22 cellular contexts compared by ENCODE assay signal in genomic region chr9:126331964-126332748, GRCh38. TPM values are rescaled to one million over a fixed set of nuclear protein-coding genes. Genes with fewer than 3 reads are reported as not detected.
A peak's percentile ranks its signal among the peaks of the same experiment; 100 is the strongest.
DNase-seq lines count a peak whose midpoint lies in the region; ATAC-seq and TF ChIP-seq lines count a peak whose summit lies in the region.
"Had no signal": no experiment of that assay in that cellular context is flagged by ENCODE, and none has a peak within 500 bp of the region (broad histone marks: within the 10 kb centered on the region; RNA-seq: fewer than 3 reads in every experiment).

No MANE protein-coding gene starts in this region.

- no peak overlapping the region for H3K4me3 Mint-ChIP-seq in T-cell
- H3K4me3 Mint-ChIP-seq: activated naive CD4-positive, alpha-beta T cell treated with anti-CD3 and anti-CD28 coated beads, Interleukin-2, amount 10 ng/mL, durations not matched to agents 7 days and 5 days; B cell; nephron; stimulated activated naive B cell treated with anti-CD40 and anti-IgM and Interleukin-4, amounts not matched to agents 10 μg/mL and 1 μg/mL and 100 μg/mL, for 72 hours had no signal

- H3K27ac Mint-ChIP-seq in T-cell = peak overlapping the region; percentile 8 to 32
- H3K27ac Mint-ChIP-seq: activated naive CD4-positive, alpha-beta T cell treated with anti-CD3 and anti-CD28 coated beads, Interleukin-2, amount 10 ng/mL, durations not matched to agents 7 days and 5 days; B cell; nephron; stimulated activated naive B cell treated with anti-CD40 and anti-IgM and Interleukin-4, amounts not matched to agents 10 μg/mL and 1 μg/mL and 100 μg/mL, for 72 hours had no signal

- no peak overlapping the region for H2AFZ ChIP-seq in SK-N-SH (ENCODE audit: low read depth)

- H3K27me3 Mint-ChIP-seq in T-cell = peaks cover 0 to 3% of the 10 kb centered on the region in 2 donors

- no peak for ATAC-seq in SK-N-SH treated with all-trans-retinoic acid at 6 μM for 48 hours
- ATAC-seq in T-cell (replicated peaks in 1 of 4) = no peak
- ATAC-seq in GM18511 (IDR thresholded peaks at IDR 0.05; ENCODE audit: unreplicated experiment) = no peak
- ATAC-seq: stimulated activated naive B cell treated with anti-CD40 and anti-IgM and Interleukin-4, amounts not matched to agents 10 μg/mL and 1 μg/mL and 100 μg/mL, for 72 hours had no signal

- H3K9me3 Mint-ChIP-seq in T-cell = no peaks in the 10 kb centered on the region
- H3K9me3 Mint-ChIP-seq: activated naive CD4-positive, alpha-beta T cell treated with anti-CD3 and anti-CD28 coated beads, Interleukin-2, amount 10 ng/mL, durations not matched to agents 7 days and 5 days; nephron; stimulated activated naive B cell treated with anti-CD40 and anti-IgM and Interleukin-4, amounts not matched to agents 10 μg/mL and 1 μg/mL and 100 μg/mL, for 72 hours had no signal

- H3K36me3 Mint-ChIP-seq in T-cell = no peaks in the 10 kb centered on the region
- H3K36me3 Mint-ChIP-seq: activated naive CD4-positive, alpha-beta T cell treated with anti-CD3 and anti-CD28 coated beads, Interleukin-2, amount 10 ng/mL, durations not matched to agents 7 days and 5 days had no signal

- H3K36me3 ChIP-seq in SK-N-SH (replicated peaks in 1 of 2; ENCODE audit: control insufficient read depth in 1 of 2, insufficient read depth in 2 of 2, low read length in 1 of 2) (no peaks in the 10 kb centered on the region), skeletal muscle tissue (ENCODE audit: control insufficient read depth in 3 of 3, insufficient read depth in 3 of 3, low read length in 3 of 3) (no peaks in the 10 kb centered on the region)
- H3K36me3 ChIP-seq: transverse colon had no signal

- POLR2A ChIA-PET in SK-N-SH (lab: Yijun Ruan, JAX) (no interaction called here), T-cell (lab: Charles Lee) (no interaction called here)

- TF ChIP-seq CTCF in SK-N-SH (IDR thresholded peaks at IDR 0.05) (no peak), dorsolateral prefrontal cortex (IDR thresholded peaks at IDR 0.05 in 54 of 56, conservative IDR thresholded peaks at IDR 0.05 in 2 of 56; ENCODE audit: low read depth in 1 of 56, partially characterized antibody in 56 of 56) (no peak)

- H3K9me3 ChIP-seq in SK-N-SH (no peaks in the 10 kb centered on the region), skeletal muscle tissue (ENCODE audit: control insufficient read depth in 3 of 3, low read length in 3 of 3) (no peaks in the 10 kb centered on the region)
- H3K9me3 ChIP-seq: transverse colon had no signal

- no peak overlapping the region for H3K9ac ChIP-seq in SK-N-SH
- peak overlapping the region in 2 of 3 donors; percentile 36 to 58 for H3K9ac ChIP-seq in skeletal muscle tissue (ENCODE audit: low read depth in 1 of 3, low read length in 3 of 3)
- H3K9ac ChIP-seq: KMS-11 had no signal

- peaks cover 43 to 53% (median 48%) of the 10 kb centered on the region in 3 donors for H3K4me1 Mint-ChIP-seq in T-cell

- no peaks in the 10 kb centered on the region for H3F3A ChIP-seq in SK-N-SH (replicated peaks; ENCODE audit: insufficient read depth)

- WGBS in SK-N-SH (ENCODE audit: low lambda C conversion rate) = 90% methylated on average over 8 of the region's 8 CpGs

- DNase-seq in SK-N-SH = peak; percentile 65
- peak in 1 of 34 experiments; percentile 3 for DNase-seq in T-cell
- no peak for DNase-seq in dorsolateral prefrontal cortex
- DNase-seq in NCI-H526 treated with DMSO at 0.1 percent for 48 hours (lab: John Stamatoyannopoulos, UW) = no peak
- DNase-seq in DMS53 treated with DMSO at 0.1 percent for 48 hours (lab: John Stamatoyannopoulos, UW; ENCODE audit: unreplicated experiment) = no peak
- DNase-seq: 8988T; activated CD4-positive, alpha-beta T cell treated with anti-CD3 and anti-CD28 coated beads, Interleukin-2, amount 50 U/mL, for 4 hours; activated naive CD4-positive, alpha-beta T cell treated with anti-CD3 and anti-CD28 coated beads, Interleukin-2, amount 10 ng/mL, durations not matched to agents 7 days and 5 days; foreskin melanocyte; mesendoderm; NCI-H1417 treated with DMSO at 0.1 percent for 48 hours; NCI-H526; Right ventricle myocardium superior; stimulated activated naive B cell treated with anti-CD40 and anti-IgM and Interleukin-4, amounts not matched to agents 10 μg/mL and 1 μg/mL and 100 μg/mL, for 72 hours; transverse colon had no signal

- H3K4me2 ChIP-seq in SK-N-SH = no peak overlapping the region
- H3K4me2 ChIP-seq: KMS-11 had no signal

- no peak overlapping the region for H3K4me3 ChIP-seq in SK-N-SH (ENCODE audit: low read depth in 2 of 2, low read length in 1 of 2)
- H3K4me3 ChIP-seq in dorsolateral prefrontal cortex = peak overlapping the region in 2 of 59 donors; percentile 1 to 19
- H3K4me3 ChIP-seq in skeletal muscle tissue (ENCODE audit: low read length in 3 of 3) = no peak overlapping the region
- H3K4me3 ChIP-seq: transverse colon had no signal

- H3K27ac ChIP-seq in SK-N-SH (ENCODE audit: low read depth in 2 of 2, low read length in 1 of 2) = no peak overlapping the region
- H3K27ac ChIP-seq in dorsolateral prefrontal cortex = peak overlapping the region in 55 of 59 donors; percentile 1 to 99 (median 91)
- H3K27ac ChIP-seq in skeletal muscle tissue (ENCODE audit: low read depth, low read length) = peak overlapping the region; percentile 39
- H3K27ac ChIP-seq: epithelial cell of prostate, KMS-11, transverse colon had no signal

- H3K79me2 ChIP-seq in SK-N-SH (ENCODE audit: insufficient read depth) = peaks cover 71% of the 10 kb centered on the region

- H4K20me1 ChIP-seq in SK-N-SH (ENCODE audit: insufficient read depth) = peaks cover 3% of the 10 kb centered on the region; the same call in 1 of the 2 replicates

- H3K27me3 ChIP-seq in SK-N-SH (ENCODE audit: insufficient read depth) (no peaks in the 10 kb centered on the region), dorsolateral prefrontal cortex (no peaks in the 10 kb centered on the region), skeletal muscle tissue (ENCODE audit: control insufficient read depth in 3 of 3, insufficient read depth in 3 of 3, low read length in 3 of 3) (no peaks in the 10 kb centered on the region)
- H3K27me3 ChIP-seq: transverse colon had no signal

- CTCF ChIA-PET in SK-N-SH (lab: Yijun Ruan, JAX) (interaction anchor here (1.0 to 1.4 kb wide), 3 partner anchors 11 to 159 kb away, joined by 3 to 8 read pairs (median 6); no protein-coding TSS in a partner anchor), T-cell (lab: Charles Lee) (interaction anchor here in 1 of 2 donors (0.5 kb wide), 2 partner anchors 33 to 1396 kb away, joined by 3 to 4 read pairs; no protein-coding TSS in a partner anchor)

- H3K4me1 ChIP-seq in SK-N-SH (ENCODE audit: control insufficient read depth in 1 of 2, insufficient read depth in 2 of 2, low read depth in 1 of 2, low read length in 1 of 2) (peaks cover 11 to 43% of the 10 kb centered on the region in 2 experiments; a peak in 3 of 4 replicates), skeletal muscle tissue (ENCODE audit: control insufficient read depth in 3 of 3, insufficient read depth in 3 of 3, low read length in 3 of 3) (peaks cover 82 to 95% (median 92%) of the 10 kb centered on the region in 3 donors)

- H3K9me2 ChIP-seq in SK-N-SH = no peaks in the 10 kb centered on the region

- TF ChIP-seq EP300 in SK-N-SH (IDR thresholded peaks at IDR 0.05; ENCODE audit: borderline replicate concordance in 1 of 2, low read depth in 1 of 2, low read length in 1 of 2) = no peak

- TF ChIP-seq RAD21 in SK-N-SH (IDR thresholded peaks at IDR 0.05; ENCODE audit: low read length) = no peak

- intact Hi-C loops in dorsolateral prefrontal cortex (cut with DNase I) = no loop called here

TF ChIP-seq in SK-N-SH, 30 proteins besides CTCF, POLR2A, EP300 and RAD21:
- TF ChIP-seq USF2 (IDR thresholded peaks at IDR 0.05; ENCODE audit: borderline replicate concordance, low read depth, low read length) (no peak), GATA2 (CRISPR knock-in tag; IDR thresholded peaks at IDR 0.05) (peak; percentile 27)

TF ChIP-seq in SK-N-SH treated with all-trans-retinoic acid at 6 μM for 48 hours, 23 proteins besides CTCF, POLR2A, EP300 and RAD21:
- TF ChIP-seq ZNF8 (CRISPR knock-in tag; IDR thresholded peaks at IDR 0.05) (no peak), PPARA (CRISPR knock-in tag; IDR thresholded peaks at IDR 0.05; ENCODE audit: borderline replicate concordance) (no peak), ZFP30 (CRISPR knock-in tag; IDR thresholded peaks at IDR 0.05) (no peak)

RNA-seq across cellular contexts. Expression of gene MVB12B, which starts 5.5 kb away (rescaled TPM):
- 3.7 and 5.1 TPM in 2 replicates for polyA plus RNA-seq in SK-N-SH (2012; rRNA removed)
- polyA plus RNA-seq in SK-N-SH (2012; cell fraction: cytosol; rRNA removed) = 4.4 and 6.2 TPM in 2 replicates
- polyA plus RNA-seq in SK-N-SH (2012; cell fraction: nucleus; rRNA removed) = 6.4 and 6.8 TPM in 2 replicates
- total RNA-seq in T-cell (10 to 100 TPM in 3 of 5 donors, 1 to 10 TPM in 2; 8.2 to 25.2 (median 10.6) TPM), dorsolateral prefrontal cortex (100 to 1,000 TPM in 23 of 120 experiments, 10 to 100 TPM in 97; 43.4 to 233 (median 75.7) TPM), skeletal muscle tissue (13.0 TPM)

Comparison
In these comparisons a context has a peak if more than half of its experiments do, and no peak if none do; other contexts are left out.
1. H3K27ac ChIP-seq: peak in dorsolateral prefrontal cortex (55 of 59) and skeletal muscle tissue (single experiment); none in SK-N-SH (0 of 2).